In the genomic region with DNA sequence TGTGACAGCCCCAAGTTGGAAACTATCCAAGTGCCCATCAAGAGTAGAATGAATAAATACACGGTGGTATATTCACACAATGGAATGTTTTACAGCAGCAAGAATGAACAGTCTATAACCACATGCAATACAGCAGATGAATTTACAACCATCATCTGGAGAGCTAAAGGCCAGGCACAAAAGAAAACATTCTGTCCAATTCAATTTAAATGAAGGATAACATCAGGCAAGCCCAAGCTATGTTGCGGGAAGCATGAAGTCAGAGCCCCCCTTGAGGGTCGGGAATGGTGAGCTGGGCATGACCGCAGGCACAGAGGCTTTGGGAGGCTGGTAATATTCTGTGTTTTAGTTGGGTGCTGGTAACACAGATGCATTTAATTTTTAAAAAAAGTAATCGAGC, we compare ENCODE assay signal across 24 cellular contexts.
"Had no signal": no experiment of that assay in that cellular context is flagged by ENCODE, and none has a peak within 500 bp of the region (broad histone marks: within the 10 kb centered on the region; RNA-seq: fewer than 3 reads in every experiment).

No MANE protein-coding gene starts in this region.

- H3K4me3 ChIP-seq: adrenal gland, ascending aorta, dorsolateral prefrontal cortex, gastroesophageal sphincter, sigmoid colon, thoracic aorta, vagina had no signal

- H3K9me3 ChIP-seq: adrenal gland, ascending aorta, gastroesophageal sphincter, sigmoid colon, thoracic aorta, vagina had no signal

- H3K4me1 ChIP-seq: adrenal gland, ascending aorta, sigmoid colon, vagina had no signal

- H3K4me3 Mint-ChIP-seq: effector memory CD8-positive, alpha-beta T cell; memory B cell; naive thymus-derived CD8-positive, alpha-beta T cell; type B pancreatic cell had no signal

- H3K36me3 ChIP-seq: brain microvascular endothelial cell, WERI-Rb-1 had no signal

- H3K9me3 Mint-ChIP-seq: activated naive CD4-positive, alpha-beta T cell treated with anti-CD3 and anti-CD28 coated beads, Interleukin-2, amount 50 U/mL, for 72 hours; effector memory CD8-positive, alpha-beta T cell; memory B cell; naive thymus-derived CD8-positive, alpha-beta T cell; type B pancreatic cell had no signal

- H3K27ac Mint-ChIP-seq: activated naive CD4-positive, alpha-beta T cell treated with anti-CD3 and anti-CD28 coated beads, Interleukin-2, amount 50 U/mL, for 72 hours; effector memory CD8-positive, alpha-beta T cell; memory B cell; progenitor cell of endocrine pancreas; type B pancreatic cell had no signal

- H3K27ac ChIP-seq: adrenal gland, ascending aorta, brain microvascular endothelial cell, gastroesophageal sphincter, sigmoid colon, thoracic aorta, vagina, WERI-Rb-1 had no signal

- H3K27me3 Mint-ChIP-seq: effector memory CD8-positive, alpha-beta T cell; memory B cell; naive thymus-derived CD8-positive, alpha-beta T cell had no signal

- H3K27me3 ChIP-seq: adrenal gland, ascending aorta, brain microvascular endothelial cell, dorsolateral prefrontal cortex, sigmoid colon, vagina had no signal

- H3K36me3 Mint-ChIP-seq: type B pancreatic cell had no signal

- DNase-seq: activated CD4-positive, alpha-beta T cell treated with anti-CD3 and anti-CD28 coated beads for 1 hour; activated gamma-delta T cell treated with Interleukin-2 at 50 U/mL for 16 hours; activated T-cell treated with anti-CD3 and anti-CD28 coated beads, Interleukin-2, amount 50 U/mL, for 1 hour; adrenal gland; caudate nucleus; dorsolateral prefrontal cortex; effector memory CD8-positive, alpha-beta T cell; head of caudate nucleus; left cardiac atrium; retina; sigmoid colon; stimulated activated CD4-positive, alpha-beta T cell treated with anti-CD3 and anti-CD28 coated beads, Interleukin-4, amount 100 ng/mL, for 1 hour; stimulated activated naive CD4-positive, alpha-beta T cell treated with Interleukin-2 at 50 U/mL for 16 hours; WERI-Rb-1 had no signal
